8 cellular contexts compared by ENCODE assay signal in genomic region chr5:15501057-15501791, GRCh38. TPM values are rescaled to one million over a fixed set of nuclear protein-coding genes. Genes with fewer than 3 reads are reported as not detected.
DNase-seq lines count a peak whose midpoint lies in the region; ATAC-seq and TF ChIP-seq lines count a peak whose summit lies in the region.

No MANE protein-coding gene starts in this region.

- peak; percentile 79 for ATAC-seq in left ventricle myocardium superior

- no peak for TF ChIP-seq POLR2A in prostate gland (IDR thresholded peaks at IDR 0.05)

- H3K4me1 ChIP-seq in prostate gland (replicated peaks), result no peaks in the 10 kb centered on the region

- H3K9me3 ChIP-seq in WERI-Rb-1 (ENCODE audit: severe bottlenecking) (no peaks in the 10 kb centered on the region), prostate gland (no peaks in the 10 kb centered on the region)

- peak; percentile 85 for DNase-seq in GM03348 (ENCODE audit: low spot score)
- DNase-seq in WERI-Rb-1, result peak; percentile 69
- DNase-seq in left ventricle myocardium superior, result peak; percentile 60
- peak; percentile 44 for DNase-seq in prostate gland (ENCODE audit: low spot score)
- no peak for DNase-seq in stimulated activated CD4-positive, alpha-beta T cell treated with anti-CD3 and anti-CD28 coated beads, Interleukin-2, amount 100 ng/mL, for 48 hours
- DNase-seq in occipital lobe (lab: John Stamatoyannopoulos, UW), result no peak
- no peak for DNase-seq in activated gamma-delta T cell (lab: John Stamatoyannopoulos, UW)
- DNase-seq in NCI-H146 treated with DMSO at 0.1 percent for 48 hours (lab: John Stamatoyannopoulos, UW; ENCODE audit: unreplicated experiment), result no peak

- H3K36me3 ChIP-seq in WERI-Rb-1 (no peaks in the 10 kb centered on the region), prostate gland (no peaks in the 10 kb centered on the region)

- 1% methylated on average over 16 of the region's 16 CpGs for WGBS in prostate gland

- TF ChIP-seq CTCF in WERI-Rb-1 (IDR thresholded peaks at IDR 0.05; ENCODE audit: low read depth, low read length), result peak; percentile 42
- TF ChIP-seq CTCF in prostate gland (IDR thresholded peaks at IDR 0.05), result peak in 2 of 4 experiments; percentile 16 to 20

- H3K27ac ChIP-seq in WERI-Rb-1 (no peak overlapping the region), prostate gland (peak overlapping the region; percentile 60 to 78)

- intact Hi-C loops in left ventricle myocardium superior (cut with micrococcal nuclease) (loop anchor here (10.0 kb wide), 1 partner anchor 294 kb away; no protein-coding TSS in a partner anchor), prostate gland (cut with DNase I) (loop anchor here (5.0 to 10.0 kb wide), 5 partner anchors 74 to 386 kb away; no protein-coding TSS in a partner anchor)

- H3K4me3 ChIP-seq in WERI-Rb-1 (ENCODE audit: low read depth, low read length) (peak overlapping the region; percentile 95), prostate gland (peak overlapping the region; percentile 60 to 74)

- H3K27me3 ChIP-seq in WERI-Rb-1 (ENCODE audit: insufficient read depth, low read depth, severe bottlenecking) (no peaks in the 10 kb centered on the region), prostate gland (replicated peaks; ENCODE audit: insufficient read depth) (no peaks in the 10 kb centered on the region)

RNA-seq across cellular contexts. Expression of gene FBXL7, which starts 1.2 kb away (rescaled TPM):
- total RNA-seq in left ventricle myocardium superior (21.6 TPM), prostate gland (10 to 100 TPM; 21.2 to 24.2 TPM), occipital lobe (3.0 TPM)

Comparison
In these comparisons a context has a peak if more than half of its experiments do, and no peak if none do; other contexts are left out.
1. DNase-seq: peak in GM03348 (single experiment), WERI-Rb-1 (single experiment), left ventricle myocardium superior (single experiment) and prostate gland (single experiment); none in stimulated activated CD4-positive, alpha-beta T cell treated with anti-CD3 and anti-CD28 coated beads, Interleukin-2, amount 100 ng/mL, for 48 hours (0 of 2), occipital lobe (single experiment), activated gamma-delta T cell (single experiment) and NCI-H146 treated with DMSO at 0.1 percent for 48 hours (single experiment).